Comparison of ENCODE assay signal across 9 cellular contexts in genomic region chr3:196080517-196080841, GRCh38. TPM values are rescaled to one million over a fixed set of nuclear protein-coding genes. Genes with fewer than 3 reads are reported as not detected.
DNase-seq lines count a peak whose midpoint lies in the region; ATAC-seq and FAIRE-seq lines count a peak whose summit lies in the region.
"Had no signal": no experiment of that assay in that cellular context is flagged by ENCODE, and none has a peak within 500 bp of the region (broad histone marks: within the 10 kb centered on the region; RNA-seq: fewer than 3 reads in every experiment).

No MANE protein-coding gene starts in this region.

- no peaks in the 10 kb centered on the region for H3K27me3 ChIP-seq in stomach smooth muscle (ENCODE audit: control insufficient read depth in 1 of 2, insufficient read depth in 2 of 2, low read length in 2 of 2)

- no peaks in the 10 kb centered on the region for H3K9me3 Mint-ChIP-seq in activated CD4-positive, alpha-beta memory T cell treated with anti-CD3 and anti-CD28 coated beads, Interleukin-2, amount 10 ng/mL, durations not matched to agents 7 days and 5 days

- H3K27ac Mint-ChIP-seq in activated CD4-positive, alpha-beta memory T cell treated with anti-CD3 and anti-CD28 coated beads, Interleukin-2, amount 10 ng/mL, durations not matched to agents 7 days and 5 days: peak overlapping the region; percentile 90

- ATAC-seq in GM18870 (IDR thresholded peaks at IDR 0.05; ENCODE audit: unreplicated experiment): no peak

- peak overlapping the region; percentile 97 for H3K4me3 Mint-ChIP-seq in activated CD4-positive, alpha-beta memory T cell treated with anti-CD3 and anti-CD28 coated beads, Interleukin-2, amount 10 ng/mL, durations not matched to agents 7 days and 5 days

- DNase-seq in NOMO-1 treated with DMSO at 0.1 percent for 48 hours (lab: John Stamatoyannopoulos, UW; ENCODE audit: unreplicated experiment) (peak; percentile 6), NOMO-1 treated with dmso at 0.1 percent for 144 hours (lab: John Stamatoyannopoulos, UW; ENCODE audit: unreplicated experiment) (no peak), RCC 7860 (ENCODE audit: low spot score) (no peak)
- no peak for DNase-seq in activated CD4-positive, alpha-beta memory T cell treated with anti-CD3 and anti-CD28 coated beads, Interleukin-2, amount 10 ng/mL, durations not matched to agents 7 days and 5 days
- no peak for DNase-seq in activated effector memory CD4-positive, alpha-beta T cell treated with Interleukin-2 at 50 U/mL for 16 hours
- DNase-seq: COR-L47 had no signal

- no peaks in the 10 kb centered on the region for H3K27me3 Mint-ChIP-seq in activated CD4-positive, alpha-beta memory T cell treated with anti-CD3 and anti-CD28 coated beads, Interleukin-2, amount 10 ng/mL, durations not matched to agents 7 days and 5 days

- peak overlapping the region; percentile 94 to 98 for H3K9ac ChIP-seq in stomach smooth muscle (ENCODE audit: low read length in 2 of 2)

- peak overlapping the region; percentile 94 for H3K27ac ChIP-seq in stomach smooth muscle (ENCODE audit: low read length)

- H3K4me1 Mint-ChIP-seq in activated CD4-positive, alpha-beta memory T cell treated with anti-CD3 and anti-CD28 coated beads, Interleukin-2, amount 10 ng/mL, durations not matched to agents 7 days and 5 days: peaks cover 48% of the 10 kb centered on the region

- H3K36me3 Mint-ChIP-seq in activated CD4-positive, alpha-beta memory T cell treated with anti-CD3 and anti-CD28 coated beads, Interleukin-2, amount 10 ng/mL, durations not matched to agents 7 days and 5 days (ENCODE audit: low read depth): peaks cover 39% of the 10 kb centered on the region

- no peaks in the 10 kb centered on the region for H3K9me3 ChIP-seq in iPS-18c (ENCODE audit: control insufficient read depth, insufficient read depth, low read length)
- no peaks in the 10 kb centered on the region for H3K9me3 ChIP-seq in stomach smooth muscle (ENCODE audit: control insufficient read depth in 2 of 2, low read length in 2 of 2)

- peaks cover under 1 to 3% of the 10 kb centered on the region in 2 donors for H3K36me3 ChIP-seq in stomach smooth muscle (ENCODE audit: control insufficient read depth in 2 of 2, insufficient read depth in 2 of 2, low read length in 2 of 2)

- H3K4me1 ChIP-seq in stomach smooth muscle (ENCODE audit: control insufficient read depth, insufficient read depth, low read length): peaks cover 24% of the 10 kb centered on the region

- CTCF ChIA-PET in activated CD4-positive, alpha-beta memory T cell treated with anti-CD3 and anti-CD28 coated beads, Interleukin-2, amount 10 ng/mL, durations not matched to agents 7 days and 5 days (lab: Charles Lee): interaction anchor here (0.6 to 3.3 kb wide), 3 partner anchors 99 to 219 kb away, joined by 3 to 12 read pairs (median 4); no protein-coding TSS in a partner anchor

- peak overlapping the region; percentile 72; the same call in 1 of the 2 replicates for H3K4me3 ChIP-seq in iPS-18c (ENCODE audit: insufficient read depth, low read depth, low read length)
- H3K4me3 ChIP-seq in stomach smooth muscle (ENCODE audit: low read length in 2 of 2): peak overlapping the region; percentile 75 to 95

- FAIRE-seq in RCC 7860 (lab: Jason Lieb, UNC): no peak

- POLR2A ChIA-PET in activated CD4-positive, alpha-beta memory T cell treated with anti-CD3 and anti-CD28 coated beads, Interleukin-2, amount 10 ng/mL, durations not matched to agents 7 days and 5 days (lab: Charles Lee): interaction anchor here (1.0 to 15.3 kb wide), 5 partner anchors 11 to 115 kb away, joined by 3 to 237 read pairs (median 9); no protein-coding TSS in a partner anchor

RNA-seq across cellular contexts. Expression of gene TFRC, which starts 1.4 kb away (rescaled TPM):
- total RNA-seq in activated CD4-positive, alpha-beta memory T cell treated with anti-CD3 and anti-CD28 coated beads, Interleukin-2, amount 10 ng/mL, durations not matched to agents 7 days and 5 days: 100 to 1,000 TPM; 326 to 330 TPM
